33 cellular contexts compared by ENCODE assay signal in genomic region chr3:47186285-47186684, GRCh38.
"Had no signal": no experiment of that assay in that cellular context is flagged by ENCODE, and none has a peak within 500 bp of the region (broad histone marks: within the 10 kb centered on the region; RNA-seq: fewer than 3 reads in every experiment).

No MANE protein-coding gene starts in this region.

- H3K36me3 ChIP-seq: ovary, suprapubic skin, transverse colon, upper lobe of right lung, uterus had no signal

- H3K36me3 Mint-ChIP-seq: natural killer cell treated with Interleukin-12 subunit alpha and Interleukin-12 subunit beta and Interleukin-15 and Interleukin-18, amount 100 ng/mL, for 72 hours; stimulated activated memory B cell treated with anti-CD40 and anti-IgM and Interleukin-4, amounts not matched to agents 10 μg/mL and 1 μg/mL and 100 μg/mL, for 72 hours; type B pancreatic cell had no signal

- H3K27me3 Mint-ChIP-seq: naive thymus-derived CD8-positive, alpha-beta T cell; natural killer cell treated with Interleukin-12 subunit alpha and Interleukin-12 subunit beta and Interleukin-15 and Interleukin-18, amount 100 ng/mL, for 72 hours; progenitor cell of endocrine pancreas; stimulated activated memory B cell treated with anti-CD40 and anti-IgM and Interleukin-4, amounts not matched to agents 10 μg/mL and 1 μg/mL and 100 μg/mL, for 72 hours; stimulated activated naive CD8-positive, alpha-beta T cell treated with anti-CD3 and anti-CD28 coated beads, Interleukin-15, amount 100 ng/mL, for 72 hours; type B pancreatic cell had no signal

- H3K9me3 ChIP-seq: neutrophil, ovary, psoas muscle, spleen, suprapubic skin, testis, tibial artery, transverse colon, upper lobe of right lung, uterus had no signal

- H3K4me1 ChIP-seq: parathyroid adenoma, psoas muscle, spleen, suprapubic skin, testis, tibial artery, transverse colon, upper lobe of right lung, uterus had no signal

- H3K27ac Mint-ChIP-seq: natural killer cell treated with Interleukin-12 subunit alpha and Interleukin-12 subunit beta and Interleukin-15 and Interleukin-18, amount 100 ng/mL, for 72 hours; nephron progenitor cell; progenitor cell of endocrine pancreas; stimulated activated memory B cell treated with anti-CD40 and anti-IgM and Interleukin-4, amounts not matched to agents 10 μg/mL and 1 μg/mL and 100 μg/mL, for 72 hours; stimulated activated naive CD8-positive, alpha-beta T cell treated with anti-CD3 and anti-CD28 coated beads, Interleukin-15, amount 100 ng/mL, for 72 hours; type B pancreatic cell had no signal

- H3K4me3 ChIP-seq: ovary, psoas muscle, skin epidermis, smooth muscle cell, spleen, suprapubic skin, testis, tibial artery, transverse colon, upper lobe of right lung, uterus had no signal

- ATAC-seq: naive thymus-derived CD8-positive, alpha-beta T cell; natural killer cell treated with Interleukin-12 subunit alpha and Interleukin-12 subunit beta and Interleukin-15 and Interleukin-18, amount 100 ng/mL, for 72 hours; psoas muscle; right cardiac atrium; sciatic nerve; stimulated activated memory B cell treated with anti-CD40 and anti-IgM and Interleukin-4, amounts not matched to agents 10 μg/mL and 1 μg/mL and 100 μg/mL, for 72 hours; stimulated activated naive CD8-positive, alpha-beta T cell treated with anti-CD3 and anti-CD28 coated beads, Interleukin-15, amount 100 ng/mL, for 72 hours; stimulated activated naive CD8-positive, alpha-beta T cell treated with anti-CD3 and anti-CD28 coated beads, Interleukin-15, Interleukin-2, amounts not matched to agents 100 U/mL and 50 U/mL, for 24 hours; upper lobe of right lung had no signal

- H3K4me3 Mint-ChIP-seq: naive thymus-derived CD8-positive, alpha-beta T cell; natural killer cell treated with Interleukin-12 subunit alpha and Interleukin-12 subunit beta and Interleukin-15 and Interleukin-18, amount 100 ng/mL, for 72 hours; nephron progenitor cell; neural crest cell; stimulated activated memory B cell treated with anti-CD40 and anti-IgM and Interleukin-4, amounts not matched to agents 10 μg/mL and 1 μg/mL and 100 μg/mL, for 72 hours; stimulated activated naive CD8-positive, alpha-beta T cell treated with anti-CD3 and anti-CD28 coated beads, Interleukin-15, amount 100 ng/mL, for 72 hours; type B pancreatic cell had no signal

- H3K27ac ChIP-seq: neutrophil, ovary, parathyroid adenoma, psoas muscle, skin epidermis, spleen, suprapubic skin, testis, tibial artery, transverse colon, upper lobe of right lung, uterus had no signal

- DNase-seq: naive thymus-derived CD8-positive, alpha-beta T cell; nephron progenitor cell; nucleus accumbens; ovary; posterior cingulate gyrus; psoas muscle; right cardiac atrium; spleen; stimulated activated CD4-positive, alpha-beta T cell treated with anti-CD3 and anti-CD28 coated beads, Interleukin-12 subunit alpha, Interleukin-12 subunit beta, amount 100 ng/mL, for 4 hours; stimulated activated CD4-positive, alpha-beta T cell treated with anti-CD3 and anti-CD28 coated beads, Interleukin-1b, Interleukin-23, amount 100 ng/mL, for 48 hours; stimulated activated CD4-positive, alpha-beta T cell treated with anti-CD3 and anti-CD28 coated beads, Interleukin-4, amount 100 ng/mL, for 1 hour; stimulated activated CD4-positive, alpha-beta T cell treated with anti-CD3 and anti-CD28 coated beads, Interleukin-4, amount 100 ng/mL, for 4 hours; stimulated activated CD8-positive, alpha-beta memory T cell treated with anti-CD3 and anti-CD28 coated beads, Interleukin-4, amount 100 ng/mL, for 48 hours; stimulated activated naive CD4-positive, alpha-beta T cell; stimulated activated naive CD8-positive, alpha-beta T cell treated with anti-CD3 and anti-CD28 coated beads, Interleukin-15, amount 100 ng/mL, for 72 hours; stimulated activated naive CD8-positive, alpha-beta T cell treated with anti-CD3 and anti-CD28 coated beads, Interleukin-15, Interleukin-2, amounts not matched to agents 100 U/mL and 50 U/mL, for 24 hours; substantia nigra; testis; tibial artery; transverse colon; upper lobe of right lung; uterus had no signal

- H3K4me2 ChIP-seq: smooth muscle cell had no signal

- H3K9me3 Mint-ChIP-seq: naive thymus-derived CD8-positive, alpha-beta T cell; natural killer cell treated with Interleukin-12 subunit alpha and Interleukin-12 subunit beta and Interleukin-15 and Interleukin-18, amount 100 ng/mL, for 72 hours; nephron progenitor cell; neural crest cell; stimulated activated memory B cell treated with anti-CD40 and anti-IgM and Interleukin-4, amounts not matched to agents 10 μg/mL and 1 μg/mL and 100 μg/mL, for 72 hours; stimulated activated naive CD8-positive, alpha-beta T cell treated with anti-CD3 and anti-CD28 coated beads, Interleukin-15, amount 100 ng/mL, for 72 hours; type B pancreatic cell had no signal

- H3K27me3 ChIP-seq: neutrophil, ovary, spleen, suprapubic skin, testis, tibial artery, transverse colon, upper lobe of right lung, uterus had no signal

- H3K4me1 Mint-ChIP-seq: naive thymus-derived CD8-positive, alpha-beta T cell; nephron progenitor cell; neural crest cell; stimulated activated memory B cell treated with anti-CD40 and anti-IgM and Interleukin-4, amounts not matched to agents 10 μg/mL and 1 μg/mL and 100 μg/mL, for 72 hours; stimulated activated naive CD8-positive, alpha-beta T cell treated with anti-CD3 and anti-CD28 coated beads, Interleukin-15, amount 100 ng/mL, for 72 hours had no signal
